In the genomic region with DNA sequence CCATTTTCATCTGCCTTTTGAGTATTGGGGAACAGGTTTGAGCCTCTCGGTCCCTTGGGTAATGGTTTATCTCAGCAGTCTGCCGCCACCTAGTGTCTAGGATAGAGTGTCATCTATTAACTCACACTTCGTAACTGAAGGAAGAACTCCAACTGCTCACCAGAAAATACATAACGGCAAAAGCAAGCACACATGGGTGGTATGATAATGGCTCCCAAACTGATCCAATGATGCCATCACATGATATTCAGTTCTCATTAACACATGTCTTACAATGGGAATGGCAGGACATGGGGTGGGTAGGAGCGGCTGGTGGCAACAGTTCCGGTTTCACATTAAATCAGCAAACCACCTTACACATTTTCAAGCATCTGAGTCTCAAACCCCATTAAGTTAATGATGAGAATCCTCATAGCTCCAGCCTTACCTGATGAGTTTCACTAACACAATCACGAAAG, we compare ENCODE assay signal across 8 cellular contexts.
DNase-seq lines count a peak whose midpoint lies in the region; ATAC-seq lines count a peak whose summit lies in the region.

No MANE protein-coding gene starts in this region.

- ATAC-seq in HG02610 (IDR thresholded peaks at IDR 0.05; ENCODE audit: unreplicated experiment) = peak; percentile 34
- peak; percentile 90 for ATAC-seq in stimulated activated naive CD8-positive, alpha-beta T cell treated with anti-CD3 and anti-CD28 coated beads, Interleukin-15, amount 100 ng/mL, for 72 hours

- no peak overlapping the region for H3K4me3 Mint-ChIP-seq in activated T-cell treated with anti-CD3 and anti-CD28 coated beads, Interleukin-2, amount 50 U/mL, for 24 hours
- peak overlapping the region; percentile 11 for H3K4me3 Mint-ChIP-seq in T-helper 1 cell treated with Interleukin-12 subunit alpha and Interleukin-12 subunit beta and Interleukin-4 antibody, amounts not matched to agents 30 μg/mL and 1 μg/mL, for 36 hours
- H3K4me3 Mint-ChIP-seq in stimulated activated naive CD8-positive, alpha-beta T cell treated with anti-CD3 and anti-CD28 coated beads, Interleukin-15, amount 100 ng/mL, for 72 hours = no peak overlapping the region

- no peaks in the 10 kb centered on the region for H3K36me3 Mint-ChIP-seq in activated T-cell treated with anti-CD3 and anti-CD28 coated beads, Interleukin-2, amount 50 U/mL, for 24 hours (ENCODE audit: low read depth)
- no peaks in the 10 kb centered on the region for H3K36me3 Mint-ChIP-seq in T-helper 1 cell treated with Interleukin-12 subunit alpha and Interleukin-12 subunit beta and Interleukin-4 antibody, amounts not matched to agents 30 μg/mL and 1 μg/mL, for 36 hours (ENCODE audit: low read depth)

- DNase-seq in activated T-cell treated with anti-CD3 and anti-CD28 coated beads for 24 hours (ENCODE audit: low read depth) (peak; percentile 26), NCI-H128 (lab: John Stamatoyannopoulos, UW; ENCODE audit: unreplicated experiment) (peak; percentile 21), dedifferentiated amniotic fluid mesenchymal stem cell (ENCODE audit: extremely low spot score) (peak; percentile 50), medulla oblongata (ENCODE audit: extremely low spot score) (peak; percentile 82)
- no peak for DNase-seq in activated T-cell treated with anti-CD3 and anti-CD28 coated beads, Interleukin-2, amount 50 U/mL, for 24 hours
- peak; percentile 37 to 43 for DNase-seq in stimulated activated naive CD8-positive, alpha-beta T cell treated with anti-CD3 and anti-CD28 coated beads, Interleukin-15, amount 100 ng/mL, for 72 hours

- H3K4me1 Mint-ChIP-seq in activated T-cell treated with anti-CD3 and anti-CD28 coated beads, Interleukin-2, amount 50 U/mL, for 24 hours (ENCODE audit: low read depth) = peaks cover 3% of the 10 kb centered on the region
- H3K4me1 Mint-ChIP-seq in T-helper 1 cell treated with Interleukin-12 subunit alpha and Interleukin-12 subunit beta and Interleukin-4 antibody, amounts not matched to agents 30 μg/mL and 1 μg/mL, for 36 hours (ENCODE audit: low read depth) = peaks cover 24% of the 10 kb centered on the region
- no peaks in the 10 kb centered on the region for H3K4me1 Mint-ChIP-seq in stimulated activated naive CD8-positive, alpha-beta T cell treated with anti-CD3 and anti-CD28 coated beads, Interleukin-15, amount 100 ng/mL, for 72 hours

- no peaks in the 10 kb centered on the region for H3K9me3 Mint-ChIP-seq in activated T-cell treated with anti-CD3 and anti-CD28 coated beads, Interleukin-2, amount 50 U/mL, for 24 hours
- no peaks in the 10 kb centered on the region for H3K9me3 Mint-ChIP-seq in T-helper 1 cell treated with Interleukin-12 subunit alpha and Interleukin-12 subunit beta and Interleukin-4 antibody, amounts not matched to agents 30 μg/mL and 1 μg/mL, for 36 hours
- H3K9me3 Mint-ChIP-seq in stimulated activated naive CD8-positive, alpha-beta T cell treated with anti-CD3 and anti-CD28 coated beads, Interleukin-15, amount 100 ng/mL, for 72 hours = no peaks in the 10 kb centered on the region

- H3K27ac Mint-ChIP-seq in activated T-cell treated with anti-CD3 and anti-CD28 coated beads, Interleukin-2, amount 50 U/mL, for 24 hours = no peak overlapping the region
- H3K27ac Mint-ChIP-seq in T-helper 1 cell treated with Interleukin-12 subunit alpha and Interleukin-12 subunit beta and Interleukin-4 antibody, amounts not matched to agents 30 μg/mL and 1 μg/mL, for 36 hours = no peak overlapping the region
- no peak overlapping the region for H3K27ac Mint-ChIP-seq in stimulated activated naive CD8-positive, alpha-beta T cell treated with anti-CD3 and anti-CD28 coated beads, Interleukin-15, amount 100 ng/mL, for 72 hours

- H3K27me3 Mint-ChIP-seq in activated T-cell treated with anti-CD3 and anti-CD28 coated beads, Interleukin-2, amount 50 U/mL, for 24 hours = peaks cover 25% of the 10 kb centered on the region
- peaks cover under 1% of the 10 kb centered on the region for H3K27me3 Mint-ChIP-seq in T-helper 1 cell treated with Interleukin-12 subunit alpha and Interleukin-12 subunit beta and Interleukin-4 antibody, amounts not matched to agents 30 μg/mL and 1 μg/mL, for 36 hours (ENCODE audit: low read depth)
- H3K27me3 Mint-ChIP-seq in stimulated activated naive CD8-positive, alpha-beta T cell treated with anti-CD3 and anti-CD28 coated beads, Interleukin-15, amount 100 ng/mL, for 72 hours = peaks cover 18% of the 10 kb centered on the region
